18 cellular contexts compared by ENCODE assay signal in the genomic region with DNA sequence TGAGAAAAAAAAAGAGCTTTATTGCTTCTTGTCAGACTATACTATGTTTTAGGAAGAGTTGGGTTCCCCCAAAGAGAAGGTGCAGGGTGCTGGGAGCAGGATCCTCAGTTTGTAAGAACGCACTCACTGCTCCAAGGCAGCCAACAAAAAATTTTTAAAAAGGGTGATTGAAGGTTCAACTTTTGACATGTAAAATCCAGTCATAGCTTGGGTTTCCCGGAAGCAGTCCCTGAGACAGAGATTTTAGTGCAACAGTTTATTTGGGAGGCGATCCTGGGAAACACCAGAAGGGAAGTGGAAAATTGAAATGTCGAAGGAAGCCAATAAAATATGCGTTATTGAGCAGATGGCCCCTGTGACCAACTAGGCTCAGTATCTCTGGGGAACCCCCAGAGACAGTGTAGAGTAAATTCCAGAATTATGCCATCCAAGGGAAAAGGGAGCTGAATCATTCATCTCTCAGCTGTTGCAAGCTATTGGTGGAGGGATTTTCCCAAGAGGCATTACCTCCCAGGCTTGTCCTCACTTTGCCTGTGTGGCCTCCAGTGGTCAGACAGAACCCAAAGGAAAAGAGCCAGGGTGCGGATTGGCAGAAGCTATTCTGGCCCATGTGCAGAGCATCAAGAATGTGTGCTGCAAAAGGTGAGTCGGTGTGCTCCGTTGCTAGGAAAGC.
A peak's percentile ranks its signal among the peaks of the same experiment; 100 is the strongest.
DNase-seq lines count a peak whose midpoint lies in the region; ATAC-seq, FAIRE-seq and TF ChIP-seq lines count a peak whose summit lies in the region.
"Had no signal": no experiment of that assay in that cellular context is flagged by ENCODE, and none has a peak within 500 bp of the region (broad histone marks: within the 10 kb centered on the region; RNA-seq: fewer than 3 reads in every experiment).

No MANE protein-coding gene starts in this region.

- peaks cover 49% of the 10 kb centered on the region for H3K79me2 ChIP-seq in HepG2 (ENCODE audit: insufficient read depth, low read length)
- no peaks in the 10 kb centered on the region for H3K79me2 ChIP-seq in smooth muscle cell (ENCODE audit: low read depth)

- WGBS in HepG2 (ENCODE audit: low lambda C conversion rate) = 1% methylated on average over 8 of the region's 8 CpGs
- WGBS in smooth muscle cell (ENCODE audit: low lambda C conversion rate) = 51% methylated on average over 8 of the region's 8 CpGs

- intact Hi-C loops in cardiac septum (cut with DNase I) (no loop called here), HepG2 (cut with micrococcal nuclease; ENCODE audit: unreplicated experiment) (loop anchor here (1.0 to 10.0 kb wide), 5 partner anchors 48 to 779 kb away; partner anchors contain the start of gene HS3ST3B1)

- peak overlapping the region; percentile 6 for H3K27ac ChIP-seq in cardiac muscle cell
- H3K27ac ChIP-seq in HepG2 (ENCODE audit: extremely low read length, insufficient read depth, low read length) = peak overlapping the region; percentile 99
- peak overlapping the region; percentile 70 for H3K27ac ChIP-seq in smooth muscle cell (ENCODE audit: low read depth)
- H3K27ac ChIP-seq: pancreas had no signal

- POLR2A ChIA-PET in HepG2 (lab: Yijun Ruan, JAX) = interaction anchor here (0.8 to 5.7 kb wide), 29 partner anchors 9 to 326 kb away, joined by 3 to 288 read pairs (median 5); partner anchors contain the start of gene HS3ST3B1

- peak overlapping the region; percentile 91 for H3K4me2 ChIP-seq in HepG2 (ENCODE audit: low read depth, low read length)
- peak overlapping the region; percentile 37 for H3K4me2 ChIP-seq in smooth muscle cell

- ATAC-seq in HepG2 = peak; percentile 76

- TF ChIP-seq EP300 in HepG2 (IDR thresholded peaks at IDR 0.05; ENCODE audit: low read depth in 2 of 2, low read length in 2 of 2) (peak in 1 of 2 experiments; percentile 76; a peak in 2 of 4 replicates), HepG2 (CRISPR knock-in tag; IDR thresholded peaks at IDR 0.05; ENCODE audit: borderline replicate concordance) (no peak)

- in situ Hi-C loops in HepG2 (cut with HindIII; ENCODE audit: extremely low pct_ligation_motif_present, low pct_unique_long_range_greater_than_20kb) = loop anchor here (5.0 kb wide), 1 partner anchor 66 kb away; no protein-coding TSS in a partner anchor

- TF ChIP-seq POLR2A in HepG2 (IDR thresholded peaks at IDR 0.05; ENCODE audit: insufficient read depth in 1 of 2, low read depth in 2 of 2, low read length in 2 of 2) = peak; percentile 94 to 98

- peaks cover 13% of the 10 kb centered on the region for H3K4me1 ChIP-seq in cardiac muscle cell (ENCODE audit: low read depth)
- H3K4me1 ChIP-seq in HepG2 (ENCODE audit: insufficient read depth, low read length) = peaks cover 50% of the 10 kb centered on the region
- H3K4me1 ChIP-seq in smooth muscle cell (ENCODE audit: low read depth) = peaks cover 14% of the 10 kb centered on the region
- H3K4me1 ChIP-seq: pancreas had no signal

- TF ChIP-seq RAD21 in HepG2 (CRISPR knock-in tag; IDR thresholded peaks at IDR 0.05) = peak; percentile 31

- H3K36me3 ChIP-seq in cardiac muscle cell = no peaks in the 10 kb centered on the region
- H3K36me3 ChIP-seq in bronchial epithelial cell (ENCODE audit: control insufficient read depth, insufficient read depth, low read length) = no peaks in the 10 kb centered on the region
- H3K36me3 ChIP-seq in HepG2 (replicated peaks in 1 of 2; ENCODE audit: control insufficient read depth in 1 of 2, insufficient read depth in 2 of 2, low read length in 2 of 2) = peaks cover 0 to 3% of the 10 kb centered on the region in 2 experiments; a peak in 1 of 5 replicates
- no peaks in the 10 kb centered on the region for H3K36me3 ChIP-seq in smooth muscle cell (ENCODE audit: low read depth)
- H3K36me3 ChIP-seq: pancreas had no signal

- no peaks in the 10 kb centered on the region for H3F3A ChIP-seq in smooth muscle cell (ENCODE audit: low read depth)

- TF ChIP-seq CTCF in cardiac muscle cell (IDR thresholded peaks at IDR 0.05; ENCODE audit: low read depth, low read length) (no peak), bronchial epithelial cell (IDR thresholded peaks at IDR 0.05; ENCODE audit: insufficient read depth, low read length, severe bottlenecking) (no peak), HepG2 (CRISPR knock-in tag; IDR thresholded peaks at IDR 0.05) (peak; percentile 34), smooth muscle cell (IDR thresholded peaks at IDR 0.05; ENCODE audit: borderline replicate concordance, insufficient read depth, poor library complexity, severe bottlenecking) (no peak)

- H2AFZ ChIP-seq in HepG2 (ENCODE audit: low read length) = no peak overlapping the region
- H2AFZ ChIP-seq in smooth muscle cell (ENCODE audit: low read depth) = no peak overlapping the region

- DNase-seq in cardiac muscle cell (ENCODE audit: low read depth in 1 of 2, low spot score in 1 of 2) (peak in 1 of 2 donors; percentile 53), cardiac septum (ENCODE audit: low spot score) (no peak), bronchial epithelial cell (ENCODE audit: low read depth) (peak; percentile 54), HepG2 (ENCODE audit: low spot score) (peak; percentile 93), smooth muscle cell (lab: John Stamatoyannopoulos, UW; ENCODE audit: unreplicated experiment) (no peak), NCI-H2196 (lab: John Stamatoyannopoulos, UW; ENCODE audit: unreplicated experiment) (no peak), activated gamma-delta T cell treated with Interleukin-2 at 50 U/mL for 16 hours (no peak)
- no peak for DNase-seq in activated T-cell treated with anti-CD3 and anti-CD28 coated beads, Interleukin-2, amount 50 U/mL, for 48 hours
- DNase-seq: activated CD4-positive, CD25-positive, alpha-beta regulatory T cell; activated CD8-positive, alpha-beta memory T cell treated with anti-CD3 and anti-CD28 coated beads, Interleukin-2, amount 50 U/mL, for 4 hours; cerebellar nuclear complex; NCI-H1105; OCI-M1; pancreas; stimulated activated CD4-positive, alpha-beta T cell treated with anti-CD3 and anti-CD28 coated beads, Interleukin-12 subunit alpha, Interleukin-12 subunit beta, amount 100 ng/mL, for 4 hours; substantia nigra had no signal

- H3K9me3 ChIP-seq in cardiac muscle cell (ENCODE audit: low read depth) = no peaks in the 10 kb centered on the region
- H3K9me3 ChIP-seq in HepG2 (ENCODE audit: low read length) = no peaks in the 10 kb centered on the region
- no peaks in the 10 kb centered on the region for H3K9me3 ChIP-seq in smooth muscle cell (replicated peaks; ENCODE audit: low read depth)
- H3K9me3 ChIP-seq: pancreas had no signal

- H4K20me1 ChIP-seq in HepG2 (ENCODE audit: insufficient read depth, low read length) (peaks cover 3% of the 10 kb centered on the region; the same call in 1 of the 2 replicates), smooth muscle cell (ENCODE audit: low read depth) (no peaks in the 10 kb centered on the region)

- no peak for FAIRE-seq in bronchial epithelial cell (lab: Jason Lieb, UNC)
- FAIRE-seq in HepG2 (lab: Jason Lieb, UNC) = peak; percentile 42
- FAIRE-seq: A204.1, endothelial cell of umbilical vein, pancreas had no signal

- BruUV-seq in HepG2 (replicated peaks; lab: Mats Ljungman, UMichigan) = TSS peak; percentile 90

- CTCF ChIA-PET in HepG2 (lab: Yijun Ruan, JAX; ENCODE audit: low intra/inter-chr PET ratio, low total read pairs) = no interaction called here

- H3K4me3 ChIP-seq in cardiac muscle cell (no peak overlapping the region), bronchial epithelial cell (ENCODE audit: low read depth, low read length) (no peak overlapping the region), HepG2 (replicated peaks in 1 of 3; ENCODE audit: insufficient read depth in 1 of 3, low read depth in 2 of 3, low read length in 3 of 3) (peak overlapping the region; percentile 55 to 87 (median 68)), smooth muscle cell (no peak overlapping the region)
- H3K4me3 ChIP-seq: pancreas had no signal

- H3K9ac ChIP-seq in HepG2 (ENCODE audit: insufficient read depth, low read depth, low read length) (peak overlapping the region; percentile 88), smooth muscle cell (ENCODE audit: low read depth) (peak overlapping the region; percentile 49)

- no peaks in the 10 kb centered on the region for H3K27me3 ChIP-seq in cardiac muscle cell
- no peaks in the 10 kb centered on the region for H3K27me3 ChIP-seq in bronchial epithelial cell (ENCODE audit: control insufficient read depth, insufficient read depth, low read length)
- no peaks in the 10 kb centered on the region; a peak in 1 of 5 replicates for H3K27me3 ChIP-seq in HepG2 (ENCODE audit: control insufficient read depth in 1 of 2, insufficient read depth in 2 of 2, low read length in 2 of 2)
- H3K27me3 ChIP-seq in smooth muscle cell (ENCODE audit: low read depth) = no peaks in the 10 kb centered on the region
- H3K27me3 ChIP-seq: pancreas had no signal

TF ChIP-seq in HepG2, 621 proteins besides CTCF, POLR2A, EP300 and RAD21 (continues in another document):
- TF ChIP-seq ZNF644 (CRISPR knock-in tag; IDR thresholded peaks at IDR 0.05; ENCODE audit: low read depth) (peak; percentile 50), KDM5A (IDR thresholded peaks at IDR 0.05; ENCODE audit: borderline replicate concordance, low read length) (peak; percentile 57; the same call in 1 of the 2 replicates), ZFAT (CRISPR knock-in tag; conservative IDR thresholded peaks at IDR 0.05) (no peak), FOXO1 (CRISPR knock-in tag; IDR thresholded peaks at IDR 0.05) (0 out of 2 replicates have a peak, but pooled peaks have one; percentile 15), ZKSCAN8 (CRISPR knock-in tag; IDR thresholded peaks at IDR 0.05; ENCODE audit: borderline replicate concordance) (0 out of 2 replicates have a peak, but pooled peaks have one; percentile 36), MBD4 (IDR thresholded peaks at IDR 0.05; ENCODE audit: borderline replicate concordance, low read length) (peak; percentile 49; the same call in 1 of the 2 replicates), DBP (CRISPR knock-in tag; IDR thresholded peaks at IDR 0.05; ENCODE audit: not compliant biosample characterization) (no peak), MXI1 (IDR thresholded peaks at IDR 0.05; ENCODE audit: borderline replicate concordance, low read depth, low read length) (peak; percentile 43; the same call in 1 of the 3 replicates), ZNF451 (CRISPR knock-in tag; IDR thresholded peaks at IDR 0.05) (peak; percentile 47; the same call in 1 of the 2 replicates), ZNF496 (CRISPR knock-in tag; IDR thresholded peaks at IDR 0.05; ENCODE audit: insufficient replicate concordance) (no peak), ZNF354B (CRISPR knock-in tag; IDR thresholded peaks at IDR 0.05) (no peak)

Comparison
In these comparisons a context has a peak if more than half of its experiments do, and no peak if none do; other contexts are left out.
1. DNase-seq: peak in bronchial epithelial cell (single experiment) and HepG2 (single experiment); none in cardiac septum (single experiment), smooth muscle cell (single experiment), NCI-H2196 (single experiment), activated T-cell treated with anti-CD3 and anti-CD28 coated beads, Interleukin-2, amount 50 U/mL, for 48 hours (0 of 2) and activated gamma-delta T cell treated with Interleukin-2 at 50 U/mL for 16 hours (single experiment).
2. H3K27ac ChIP-seq: peak in every context shown above with its lines; median percentile 99 in HepG2; 70 in smooth muscle cell; 6 in cardiac muscle cell.
3. H3K4me3 ChIP-seq: peak in HepG2 (3 of 3); none in cardiac muscle cell (single experiment), bronchial epithelial cell (single experiment) and smooth muscle cell (single experiment).